ENCODE assay signal across 8 cellular contexts in genomic region chr1:169794530-169795416, GRCh38. TPM values are rescaled to one million over a fixed set of nuclear protein-coding genes. Genes with fewer than 3 reads are reported as not detected.
DNase-seq lines count a peak whose midpoint lies in the region; TF ChIP-seq lines count a peak whose summit lies in the region.

METTL18 (minus strand) TSS chr1:169794907; CDS start chr1:169793695, 1,212 bp downstream.

- no peaks in the 10 kb centered on the region for H3K27me3 Mint-ChIP-seq in HFFc6 (ENCODE audit: insufficient read depth)
- peaks cover 4% of the 10 kb centered on the region for H3K27me3 Mint-ChIP-seq in activated naive CD4-positive, alpha-beta T cell treated with anti-CD3 and anti-CD28 coated beads, Interleukin-2, amount 10 ng/mL, durations not matched to agents 7 days and 5 days

- TF ChIP-seq CTCF in HFFc6 (IDR thresholded peaks at IDR 0.05) = no peak
- TF ChIP-seq CTCF in NB4 (IDR thresholded peaks at IDR 0.05; ENCODE audit: low read depth, low read length) = no peak

- peaks cover 7% of the 10 kb centered on the region; the same call in 1 of the 2 replicates for H3K36me3 ChIP-seq in SK-N-MC (ENCODE audit: insufficient read depth, low read length)

- H3K27ac ChIP-seq in SK-N-MC (peak within 1 kb of the TSS; percentile 70), temporal lobe (ENCODE audit: low read depth, low read length) (peak within 1 kb of the TSS; percentile 56)

- H3K4me1 Mint-ChIP-seq in HFFc6 (ENCODE audit: low read depth) = peaks cover 48% of the 10 kb centered on the region
- peaks cover 68% of the 10 kb centered on the region for H3K4me1 Mint-ChIP-seq in activated naive CD4-positive, alpha-beta T cell treated with anti-CD3 and anti-CD28 coated beads, Interleukin-2, amount 10 ng/mL, durations not matched to agents 7 days and 5 days

- no peaks in the 10 kb centered on the region for H3K9me3 Mint-ChIP-seq in HFFc6
- H3K9me3 Mint-ChIP-seq in activated naive CD4-positive, alpha-beta T cell treated with anti-CD3 and anti-CD28 coated beads, Interleukin-2, amount 10 ng/mL, durations not matched to agents 7 days and 5 days = no peaks in the 10 kb centered on the region

- H3K4me3 ChIP-seq in NB4 (ENCODE audit: low read depth, low read length) = peak within 1 kb of the TSS; percentile 97
- peak within 1 kb of the TSS; percentile 83 for H3K4me3 ChIP-seq in SK-N-MC

- H3K36me3 Mint-ChIP-seq in HFFc6 (ENCODE audit: low read depth) = peaks cover 8% of the 10 kb centered on the region; the same call in 1 of the 2 replicates
- peaks cover 56% of the 10 kb centered on the region for H3K36me3 Mint-ChIP-seq in activated naive CD4-positive, alpha-beta T cell treated with anti-CD3 and anti-CD28 coated beads, Interleukin-2, amount 10 ng/mL, durations not matched to agents 7 days and 5 days

- DNase-seq in GM04503 (ENCODE audit: low read depth) = peak; percentile 78
- DNase-seq in HFFc6 = peak; percentile 94
- peak; percentile 95 for DNase-seq in NB4 (ENCODE audit: low read depth)
- DNase-seq in SK-N-MC (ENCODE audit: low read depth, low spot score) = peak; percentile 89
- peak; percentile 97 for DNase-seq in activated naive CD4-positive, alpha-beta T cell treated with anti-CD3 and anti-CD28 coated beads, Interleukin-2, amount 10 ng/mL, durations not matched to agents 7 days and 5 days
- DNase-seq in globus pallidus (ENCODE audit: low spot score) = peak; percentile 95
- DNase-seq in nucleus accumbens (lab: John Stamatoyannopoulos, UW) = peak; percentile 61 to 96 (median 90)

- H3K4me3 Mint-ChIP-seq in HFFc6 = peak within 1 kb of the TSS; percentile 98
- H3K4me3 Mint-ChIP-seq in activated naive CD4-positive, alpha-beta T cell treated with anti-CD3 and anti-CD28 coated beads, Interleukin-2, amount 10 ng/mL, durations not matched to agents 7 days and 5 days = peak within 1 kb of the TSS; percentile 91

- peak; percentile 69 for TF ChIP-seq POLR2A in NB4 (IDR thresholded peaks at IDR 0.05; ENCODE audit: extremely low read depth, insufficient read length)

- CTCF ChIA-PET in activated naive CD4-positive, alpha-beta T cell treated with anti-CD3 and anti-CD28 coated beads, Interleukin-2, amount 10 ng/mL, durations not matched to agents 7 days and 5 days (lab: Charles Lee) = interaction anchor here (0.7 to 1.8 kb wide), 7 partner anchors 15 to 244 kb away, joined by 3 to 6 read pairs (median 4); no protein-coding TSS in a partner anchor

- peak within 1 kb of the TSS; percentile 95 for H3K27ac Mint-ChIP-seq in HFFc6
- peak within 1 kb of the TSS; percentile 92 for H3K27ac Mint-ChIP-seq in activated naive CD4-positive, alpha-beta T cell treated with anti-CD3 and anti-CD28 coated beads, Interleukin-2, amount 10 ng/mL, durations not matched to agents 7 days and 5 days

- H3K9ac ChIP-seq in SK-N-MC (ENCODE audit: insufficient read length) = peak within 1 kb of the TSS; percentile 95

- H3K9me3 ChIP-seq in SK-N-MC (ENCODE audit: low read depth, low read length) = no peaks in the 10 kb centered on the region

RNA-seq across cellular contexts. Expression of gene METTL18, which starts in this region (rescaled TPM):
- 1 to 10 TPM; 4.1 to 6.3 (median 4.9) TPM for total RNA-seq in HFFc6 (2021; fragmentation: NEBNext Ultra II Directional; extraction: Animal tissue kit (Norgen Biotek cat#: 25700))
- total RNA-seq in temporal lobe = 5.4 TPM

Comparison
In these comparisons a context has a peak if more than half of its experiments do, and no peak if none do; other contexts are left out.
1. Peak in every context shown above with its lines: DNase-seq, H3K4me3 ChIP-seq and H3K27ac ChIP-seq.